ENCODE assay signal across 8 cellular contexts in genomic region chr5:58460727-58461286, GRCh38. TPM values are rescaled to one million over a fixed set of nuclear protein-coding genes. Genes with fewer than 3 reads are reported as not detected.
DNase-seq lines count a peak whose midpoint lies in the region; ATAC-seq lines count a peak whose summit lies in the region.

No MANE protein-coding gene starts in this region.

- H3K27me3 Mint-ChIP-seq in dendritic cell treated with granulocyte-macrophage colony-stimulating factor and Interleukin-4, amounts not matched to agents 40 ng/mL and 50 ng/mL, for 4 days: peaks cover 12% of the 10 kb centered on the region

- H3K9me3 Mint-ChIP-seq in dendritic cell treated with granulocyte-macrophage colony-stimulating factor and Interleukin-4, amounts not matched to agents 40 ng/mL and 50 ng/mL, for 4 days: no peaks in the 10 kb centered on the region

- H3K4me3 Mint-ChIP-seq in dendritic cell treated with granulocyte-macrophage colony-stimulating factor and Interleukin-4, amounts not matched to agents 40 ng/mL and 50 ng/mL, for 4 days: peak overlapping the region; percentile 85

- intact Hi-C loops in dendritic cell treated with granulocyte-macrophage colony-stimulating factor and Interleukin-4, amounts not matched to agents 40 ng/mL and 50 ng/mL, for 4 days (cut with micrococcal nuclease): loop anchor here (1.0 to 10.0 kb wide), 4 partner anchors 573 to 1556 kb away; partner anchors contain the start of gene SETD9

- peak; percentile 78 for ATAC-seq in GM19035 (IDR thresholded peaks at IDR 0.05; ENCODE audit: unreplicated experiment)
- ATAC-seq in HG03342 (IDR thresholded peaks at IDR 0.05; ENCODE audit: unreplicated experiment): peak; percentile 77
- ATAC-seq in left lobe of liver: peak; percentile 81

- H3K4me1 Mint-ChIP-seq in dendritic cell treated with granulocyte-macrophage colony-stimulating factor and Interleukin-4, amounts not matched to agents 40 ng/mL and 50 ng/mL, for 4 days (ENCODE audit: low read depth): peaks cover 6% of the 10 kb centered on the region

- peak overlapping the region; percentile 88 for H3K27ac Mint-ChIP-seq in dendritic cell treated with granulocyte-macrophage colony-stimulating factor and Interleukin-4, amounts not matched to agents 40 ng/mL and 50 ng/mL, for 4 days

- peak; percentile 93 for DNase-seq in Ammon's horn (ENCODE audit: low spot score)
- peak; percentile 84 for DNase-seq in NCI-H510A treated with DMSO at 0.1 percent for 48 hours (lab: John Stamatoyannopoulos, UW)
- peak; percentile 90 for DNase-seq in activated CD4-positive, alpha-beta T cell treated with anti-CD3 and anti-CD28 coated beads, Interleukin-2, amount 50 U/mL, for 1 hour
- peak; percentile 94 for DNase-seq in left lobe of liver (ENCODE audit: low spot score)
- peak; percentile 83 for DNase-seq in stimulated activated CD4-positive, alpha-beta T cell treated with anti-CD3 and anti-CD28 coated beads, Interleukin-2, amount 100 ng/mL, for 4 hours (ENCODE audit: low read depth)

- peaks cover 13% of the 10 kb centered on the region for H3K36me3 Mint-ChIP-seq in dendritic cell treated with granulocyte-macrophage colony-stimulating factor and Interleukin-4, amounts not matched to agents 40 ng/mL and 50 ng/mL, for 4 days (ENCODE audit: low read depth)

RNA-seq across cellular contexts. Expression of gene PLK2, which starts 0.9 kb away (rescaled TPM):
- 12.3 TPM for total RNA-seq in left lobe of liver

RNA-seq across cellular contexts. Expression of gene GAPT, which starts 30.4 kb away (rescaled TPM):
- 0.08 TPM for total RNA-seq in left lobe of liver

Comparison
In these comparisons a context has a peak if more than half of its experiments do, and no peak if none do; other contexts are left out.
1. Peak in every context shown above with its lines: DNase-seq and ATAC-seq.